ENCODE assay signal across 10 cellular contexts in the genomic region with DNA sequence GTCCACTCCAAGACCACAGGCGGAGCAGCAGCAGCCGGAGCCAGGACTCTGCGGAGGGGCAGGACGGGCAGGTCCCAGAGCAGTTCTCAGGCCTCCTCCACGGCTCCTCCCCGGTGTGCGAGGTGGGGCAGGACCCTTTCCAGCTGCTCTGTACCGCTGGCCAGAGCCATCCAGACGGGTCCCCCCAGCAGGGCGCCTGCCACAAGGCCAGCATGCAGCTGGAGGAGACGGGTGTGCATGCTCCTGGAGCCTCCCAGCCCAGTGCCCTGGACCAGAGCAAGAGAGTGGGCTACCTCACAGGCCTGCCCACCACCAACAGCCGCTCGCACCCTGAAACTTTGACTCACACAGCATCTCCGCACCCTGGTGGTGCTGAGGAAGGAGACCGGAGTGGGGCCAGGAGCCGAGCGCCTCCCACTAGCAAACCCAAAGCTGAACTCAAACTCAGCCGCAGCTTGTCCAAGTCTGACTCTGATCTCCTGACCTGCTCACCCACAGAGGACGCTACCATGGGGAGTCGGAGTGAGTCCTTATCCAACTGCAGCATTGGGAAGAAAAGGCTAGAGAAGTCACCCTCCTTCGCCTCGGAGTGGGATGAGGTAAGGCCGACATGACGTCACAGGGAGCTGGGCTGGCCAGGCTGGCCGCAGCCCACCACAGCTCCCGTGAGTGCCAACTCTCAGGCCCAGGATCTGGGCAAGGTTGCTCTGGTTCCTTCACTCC.
DNase-seq lines count a peak whose midpoint lies in the region; ATAC-seq and TF ChIP-seq lines count a peak whose summit lies in the region.
"Had no signal": no experiment of that assay in that cellular context is flagged by ENCODE, and none has a peak within 500 bp of the region (broad histone marks: within the 10 kb centered on the region; RNA-seq: fewer than 3 reads in every experiment).

No MANE protein-coding gene starts in this region.

- TF ChIP-seq POLR2A in adrenal gland (IDR thresholded peaks at IDR 0.05) (no peak), gastroesophageal sphincter (IDR thresholded peaks at IDR 0.05) (peak in 1 of 2 donors; percentile 50), tibial nerve (IDR thresholded peaks at IDR 0.05) (peak; percentile 14 to 53)

- CTCF ChIA-PET in activated CD8-positive, alpha-beta T cell treated with anti-CD3 and anti-CD28 coated beads, Interleukin-2, amount 10 ng/mL, durations not matched to agents 7 days and 5 days (lab: Charles Lee) = no interaction called here
- CTCF ChIA-PET in PC-9 (lab: Charles Lee) = no interaction called here

- H3K27ac ChIP-seq in adrenal gland = peak overlapping the region; percentile 51 to 94 (median 89)
- peak overlapping the region; percentile 97 to 99 (median 98) for H3K27ac ChIP-seq in gastroesophageal sphincter
- H3K27ac ChIP-seq in neuronal stem cell (replicated peaks; ENCODE audit: low read length) = no peak overlapping the region
- peak overlapping the region; percentile 90 to 98 (median 94) for H3K27ac ChIP-seq in tibial nerve
- no peak overlapping the region for H3K27ac ChIP-seq in PC-9

- H3K9me2 ChIP-seq in PC-9 (ENCODE audit: insufficient read depth) = no peaks in the 10 kb centered on the region

- peaks cover 0 to 10% of the 10 kb centered on the region in 2 donors for H3K36me3 ChIP-seq in adrenal gland (replicated peaks in 1 of 2)
- H3K36me3 ChIP-seq in gastroesophageal sphincter = no peaks in the 10 kb centered on the region
- peaks cover 5 to 27% of the 10 kb centered on the region in 2 donors for H3K36me3 ChIP-seq in neuronal stem cell (replicated peaks in 1 of 2; ENCODE audit: control insufficient read depth in 2 of 2, insufficient read depth in 2 of 2, low read length in 2 of 2)
- no peaks in the 10 kb centered on the region for H3K36me3 ChIP-seq in tibial nerve
- no peaks in the 10 kb centered on the region for H3K36me3 ChIP-seq in PC-9 (ENCODE audit: low read depth)

- H3K4me2 ChIP-seq in neuronal stem cell (ENCODE audit: insufficient read depth, low read length, poor library complexity, severe bottlenecking) (no peak overlapping the region), PC-9 (no peak overlapping the region)

- H3K4me3 ChIP-seq in adrenal gland = peak overlapping the region in 2 of 4 donors; percentile 24 to 44
- H3K4me3 ChIP-seq in gastroesophageal sphincter = peak overlapping the region; percentile 69 to 76
- H3K4me3 ChIP-seq in neuronal stem cell (ENCODE audit: low read length in 2 of 2) = no peak overlapping the region
- H3K4me3 ChIP-seq in tibial nerve = peak overlapping the region; percentile 27 to 60 (median 44)
- H3K4me3 ChIP-seq in PC-9 = no peak overlapping the region

- no peaks in the 10 kb centered on the region for H3K79me1 ChIP-seq in neuronal stem cell (ENCODE audit: low read depth, low read length)

- H3K4me1 ChIP-seq in adrenal gland (replicated peaks in 1 of 2) (peaks cover 63% of the 10 kb centered on the region in 2 donors), gastroesophageal sphincter (peaks cover 10 to 73% (median 32%) of the 10 kb centered on the region in 3 donors), neuronal stem cell (ENCODE audit: control insufficient read depth in 2 of 2, insufficient read depth in 1 of 2, low read depth in 1 of 2, low read length in 2 of 2) (peaks cover 2 to 18% of the 10 kb centered on the region in 2 donors), tibial nerve (peaks cover 0 to 95% (median 39%) of the 10 kb centered on the region in 4 donors), PC-9 (replicated peaks; ENCODE audit: insufficient read depth) (0 out of 2 replicates have a peak, but pooled peaks cover 5% of the 10 kb centered on the region)

- TF ChIP-seq CTCF in adrenal gland (IDR thresholded peaks at IDR 0.05) = no peak
- peak in 3 of 4 experiments; percentile 17 to 52 (median 39) for TF ChIP-seq CTCF in gastroesophageal sphincter (IDR thresholded peaks at IDR 0.05)
- peak in 1 of 5 experiments; percentile 7 for TF ChIP-seq CTCF in tibial nerve (IDR thresholded peaks at IDR 0.05)
- no peak for TF ChIP-seq CTCF in PC-9 (conservative IDR thresholded peaks at IDR 0.05)

- H3K27ac Mint-ChIP-seq in activated CD8-positive, alpha-beta T cell treated with anti-CD3 and anti-CD28 coated beads, Interleukin-2, amount 10 ng/mL, durations not matched to agents 7 days and 5 days = no peak overlapping the region

- no peak overlapping the region for H3K4ac ChIP-seq in neuronal stem cell (ENCODE audit: low read length)

- no TSS peak for BruUV-seq in PC-9 (replicated peaks; lab: Mats Ljungman, UMichigan)

- POLR2A ChIA-PET in activated CD8-positive, alpha-beta T cell treated with anti-CD3 and anti-CD28 coated beads, Interleukin-2, amount 10 ng/mL, durations not matched to agents 7 days and 5 days (lab: Charles Lee) = no interaction called here
- POLR2A ChIA-PET in PC-9 (lab: Charles Lee; ENCODE audit: unreplicated experiment) = no interaction called here

- H3K9me3 ChIP-seq in adrenal gland (replicated peaks in 1 of 3) (no peaks in the 10 kb centered on the region), gastroesophageal sphincter (no peaks in the 10 kb centered on the region), neuronal stem cell (replicated peaks in 1 of 2; ENCODE audit: control insufficient read depth in 2 of 2, insufficient read depth in 1 of 2, low read depth in 1 of 2, low read length in 2 of 2) (no peaks in the 10 kb centered on the region), tibial nerve (no peaks in the 10 kb centered on the region), PC-9 (ENCODE audit: insufficient read depth, low read depth) (no peaks in the 10 kb centered on the region)

- ATAC-seq in gastroesophageal sphincter = peak; percentile 78
- no peak for ATAC-seq in activated CD8-positive, alpha-beta T cell treated with anti-CD3 and anti-CD28 coated beads, Interleukin-2, amount 10 ng/mL, durations not matched to agents 7 days and 5 days
- ATAC-seq: stimulated activated effector memory CD8-positive, alpha-beta T cell treated with anti-CD3 and anti-CD28 coated beads, Interleukin-12 subunit alpha, Interleukin-12 subunit beta, amount 100 ng/mL, for 72 hours had no signal

- H2BK5ac ChIP-seq in neuronal stem cell (ENCODE audit: low read length) = no peak overlapping the region

- no peak overlapping the region for H3K4me3 Mint-ChIP-seq in activated CD8-positive, alpha-beta T cell treated with anti-CD3 and anti-CD28 coated beads, Interleukin-2, amount 10 ng/mL, durations not matched to agents 7 days and 5 days
- H3K4me3 Mint-ChIP-seq: stimulated activated effector memory CD8-positive, alpha-beta T cell treated with anti-CD3 and anti-CD28 coated beads, Interleukin-12 subunit alpha, Interleukin-12 subunit beta, amount 100 ng/mL, for 72 hours had no signal

- no peaks in the 10 kb centered on the region for H3F3A ChIP-seq in PC-9 (ENCODE audit: insufficient read depth, low read depth)

- intact Hi-C loops in adrenal gland (cut with DNase I) (no loop called here), PC-9 (cut with micrococcal nuclease; ENCODE audit: unreplicated experiment) (no loop called here)

- no peaks in the 10 kb centered on the region for H3K9me3 Mint-ChIP-seq in activated CD8-positive, alpha-beta T cell treated with anti-CD3 and anti-CD28 coated beads, Interleukin-2, amount 10 ng/mL, durations not matched to agents 7 days and 5 days (ENCODE audit: insufficient read depth)
- H3K9me3 Mint-ChIP-seq: stimulated activated effector memory CD8-positive, alpha-beta T cell treated with anti-CD3 and anti-CD28 coated beads, Interleukin-12 subunit alpha, Interleukin-12 subunit beta, amount 100 ng/mL, for 72 hours had no signal

- H2AFZ ChIP-seq in neuronal stem cell (ENCODE audit: low read length) (peak overlapping the region; percentile 53), PC-9 (no peak overlapping the region)

- H3K18ac ChIP-seq in neuronal stem cell (ENCODE audit: low read length) = no peak overlapping the region

- no peaks in the 10 kb centered on the region for H3K27me3 Mint-ChIP-seq in activated CD8-positive, alpha-beta T cell treated with anti-CD3 and anti-CD28 coated beads, Interleukin-2, amount 10 ng/mL, durations not matched to agents 7 days and 5 days (ENCODE audit: low read depth)

- no peak overlapping the region for H2BK15ac ChIP-seq in neuronal stem cell (ENCODE audit: low read length)

- no peak for TF ChIP-seq EP300 in gastroesophageal sphincter (IDR thresholded peaks at IDR 0.05)
- TF ChIP-seq EP300 in tibial nerve (IDR thresholded peaks at IDR 0.05) = peak in 1 of 2 donors; percentile 84

- H2AK5ac ChIP-seq in neuronal stem cell (ENCODE audit: low read depth, low read length) = no peak overlapping the region

- H3K79me2 ChIP-seq in PC-9 (ENCODE audit: low read depth) = no peaks in the 10 kb centered on the region

- no peak overlapping the region for H3K9ac ChIP-seq in neuronal stem cell (ENCODE audit: low read depth, low read length, poor library complexity)

- H3K27me3 ChIP-seq in adrenal gland = no peaks in the 10 kb centered on the region
- H3K27me3 ChIP-seq in gastroesophageal sphincter = no peaks in the 10 kb centered on the region
- H3K27me3 ChIP-seq in neuronal stem cell (ENCODE audit: control insufficient read depth in 3 of 3, insufficient read depth in 3 of 3, low read depth in 1 of 3, low read length in 3 of 3) = no peaks in the 10 kb centered on the region
- no peaks in the 10 kb centered on the region for H3K27me3 ChIP-seq in tibial nerve
- H3K27me3 ChIP-seq in PC-9 (ENCODE audit: insufficient read depth, low read depth) = no peaks in the 10 kb centered on the region

- peak; percentile 23 to 71 (median 46) for DNase-seq in adrenal gland
- no peak for DNase-seq in neuronal stem cell (ENCODE audit: low spot score)
- DNase-seq in tibial nerve (ENCODE audit: low spot score in 2 of 2) = peak; percentile 43 to 63
- no peak for DNase-seq in activated CD8-positive, alpha-beta T cell treated with anti-CD3 and anti-CD28 coated beads, Interleukin-2, amount 10 ng/mL, durations not matched to agents 7 days and 5 days
- no peak for DNase-seq in MV-4-11 (lab: John Stamatoyannopoulos, UW)
- no peak for DNase-seq in PC-9
- DNase-seq in activated CD4-positive, alpha-beta T cell treated with anti-CD3 and anti-CD28 coated beads, Interleukin-2, amount 50 U/mL, for 4 hours = no peak
- DNase-seq: NCI-H1694 treated with DMSO at 0.1 percent for 48 hours had no signal

- H4K8ac ChIP-seq in neuronal stem cell (ENCODE audit: low read depth, low read length) = no peak overlapping the region

- H4K91ac ChIP-seq in neuronal stem cell (ENCODE audit: low read depth, low read length, poor library complexity) = no peak overlapping the region

- H3K4me1 Mint-ChIP-seq in activated CD8-positive, alpha-beta T cell treated with anti-CD3 and anti-CD28 coated beads, Interleukin-2, amount 10 ng/mL, durations not matched to agents 7 days and 5 days (ENCODE audit: low read depth) = no peaks in the 10 kb centered on the region
- H3K4me1 Mint-ChIP-seq: stimulated activated effector memory CD8-positive, alpha-beta T cell treated with anti-CD3 and anti-CD28 coated beads, Interleukin-12 subunit alpha, Interleukin-12 subunit beta, amount 100 ng/mL, for 72 hours had no signal

- no peak overlapping the region for H2BK120ac ChIP-seq in neuronal stem cell (ENCODE audit: low read depth, low read length)

- peak overlapping the region; percentile 14 for H3K14ac ChIP-seq in neuronal stem cell (ENCODE audit: low read length)

- no peak overlapping the region for H2BK12ac ChIP-seq in neuronal stem cell (ENCODE audit: low read length)

- 29 to 51% (median 37%) methylated on average over 14 to 26 of the region's 26 CpGs for WGBS in adrenal gland, 4 donors
- 22% methylated on average over 3 of the region's 26 CpGs; no CpG with 5 or more reads in 1 of the 2 donors for WGBS in gastroesophageal sphincter (ENCODE audit: low coverage in 1 of 2), 2 donors
- WGBS in neuronal stem cell (ENCODE audit: extremely low coverage in 2 of 2, insufficient read length in 2 of 2, insufficient replicate concordance in 1 of 2), 2 donors = no CpG with 5 or more reads among the region's 26 CpGs
- WGBS in tibial nerve, 2 donors = 14 to 29% methylated on average over 13 to 18 of the region's 26 CpGs

- no peaks in the 10 kb centered on the region for H4K20me1 ChIP-seq in PC-9 (ENCODE audit: insufficient read depth)

- no peak overlapping the region for H3K23ac ChIP-seq in neuronal stem cell (ENCODE audit: low read depth, low read length, poor library complexity)

- H3K36me3 Mint-ChIP-seq in activated CD8-positive, alpha-beta T cell treated with anti-CD3 and anti-CD28 coated beads, Interleukin-2, amount 10 ng/mL, durations not matched to agents 7 days and 5 days (ENCODE audit: low read depth) = no peaks in the 10 kb centered on the region

Comparison
In these comparisons a context has a peak if more than half of its experiments do, and no peak if none do; other contexts are left out.
1. DNase-seq: peak in adrenal gland (7 of 7) and tibial nerve (2 of 2); none in neuronal stem cell (single experiment), activated CD8-positive, alpha-beta T cell treated with anti-CD3 and anti-CD28 coated beads, Interleukin-2, amount 10 ng/mL, durations not matched to agents 7 days and 5 days (single experiment), MV-4-11 (single experiment), PC-9 (0 of 2) and activated CD4-positive, alpha-beta T cell treated with anti-CD3 and anti-CD28 coated beads, Interleukin-2, amount 50 U/mL, for 4 hours (0 of 2).
2. H3K27ac ChIP-seq: peak in adrenal gland (5 of 5), gastroesophageal sphincter (4 of 4) and tibial nerve (4 of 4); none in neuronal stem cell (single experiment) and PC-9 (single experiment).
3. H3K4me3 ChIP-seq: peak in gastroesophageal sphincter (2 of 2) and tibial nerve (4 of 4); none in neuronal stem cell (0 of 2) and PC-9 (single experiment).
4. CTCF ChIP-seq: peak in gastroesophageal sphincter (3 of 4); none in adrenal gland (0 of 6) and PC-9 (single experiment).
5. POLR2A ChIP-seq: peak in tibial nerve (2 of 2); none in adrenal gland (0 of 2).